23 cellular contexts compared by ENCODE assay signal in the genomic region with DNA sequence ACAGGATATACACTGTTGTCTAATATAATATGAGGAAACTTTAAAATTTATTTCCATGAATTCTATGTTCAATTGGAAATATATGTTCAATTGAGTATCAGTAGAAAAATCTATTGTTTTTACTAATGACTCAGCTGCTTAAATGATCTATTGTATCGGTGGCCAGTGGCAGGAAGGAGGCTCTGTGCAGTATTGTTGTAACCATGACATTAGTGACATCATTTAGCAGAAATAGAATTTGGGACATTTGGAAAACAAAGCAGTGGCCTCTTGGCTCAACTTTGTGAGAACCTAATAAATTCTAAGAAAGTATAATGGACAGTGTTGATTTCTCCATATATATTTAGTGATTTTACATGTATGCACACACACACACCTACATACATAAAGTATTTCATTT.
DNase-seq lines count a peak whose midpoint lies in the region; ATAC-seq and TF ChIP-seq lines count a peak whose summit lies in the region.
"Had no signal": no experiment of that assay in that cellular context is flagged by ENCODE, and none has a peak within 500 bp of the region (broad histone marks: within the 10 kb centered on the region; RNA-seq: fewer than 3 reads in every experiment).

No MANE protein-coding gene starts in this region.

- DNase-seq in endothelial cell (ENCODE audit: low spot score) (no peak), lung microvascular endothelial cell (ENCODE audit: low read depth in 2 of 2) (peak; percentile 2 to 37), putamen (ENCODE audit: low spot score) (peak; percentile 63), left ventricle myocardium superior (no peak), NAMALWA (ENCODE audit: low spot score) (no peak)
- DNase-seq: 8988T; ACHN; DMS53; HCEC 1CT; KBM-7; MV-4-11; NCI-H1105 treated with DMSO at 0.1 percent for 48 hours; NCI-H146; NCI-H1930; NCI-H2107; NCI-H446 treated with DMSO at 0.1 percent for 48 hours; NCI-H526; NCI-H82; NK-92 treated with Interleukin-12 subunit alpha and Interleukin-12 subunit beta, amount 100 ng/mL, for 24 hours; PC-3 had no signal

- ATAC-seq in HG02571 (IDR thresholded peaks at IDR 0.05; ENCODE audit: unreplicated experiment) (no peak), GM19397 (IDR thresholded peaks at IDR 0.05; ENCODE audit: unreplicated experiment) (no peak), left ventricle myocardium superior (no peak)
- ATAC-seq: PC-3 had no signal

- H3K27me3 Mint-ChIP-seq in endothelial cell (ENCODE audit: unreplicated experiment), result no peaks in the 10 kb centered on the region

- peak overlapping the region; percentile 72 for H3K27ac ChIP-seq in angular gyrus (ENCODE audit: low read depth, low read length)

- H3K27ac Mint-ChIP-seq in endothelial cell (ENCODE audit: unreplicated experiment), result peak overlapping the region; percentile 70

- TF ChIP-seq CTCF in endothelial cell (IDR thresholded peaks at IDR 0.05; ENCODE audit: unreplicated experiment), result no peak

- H3K4me1 Mint-ChIP-seq in endothelial cell (ENCODE audit: unreplicated experiment), result peaks cover 9% of the 10 kb centered on the region

- no peaks in the 10 kb centered on the region for H3K36me3 Mint-ChIP-seq in endothelial cell (ENCODE audit: low read depth, unreplicated experiment)

- no peaks in the 10 kb centered on the region for H3K9me3 Mint-ChIP-seq in endothelial cell (ENCODE audit: unreplicated experiment)

- intact Hi-C loops in left ventricle myocardium superior (cut with micrococcal nuclease), result no loop called here

- H3K4me3 Mint-ChIP-seq in endothelial cell (ENCODE audit: unreplicated experiment), result no peak overlapping the region

Comparison
In these comparisons a context has a peak if more than half of its experiments do, and no peak if none do; other contexts are left out.
1. DNase-seq: peak in lung microvascular endothelial cell (2 of 2) and putamen (single experiment); none in endothelial cell (single experiment), left ventricle myocardium superior (single experiment) and NAMALWA (single experiment).